11 cellular contexts compared by ENCODE assay signal in genomic region chr3:49406571-49407565, GRCh38. TPM values are rescaled to one million over a fixed set of nuclear protein-coding genes. Genes with fewer than 3 reads are reported as not detected.
A peak's percentile ranks its signal among the peaks of the same experiment; 100 is the strongest.
DNase-seq lines count a peak whose midpoint lies in the region; TF ChIP-seq lines count a peak whose summit lies in the region.
"Had no signal": no experiment of that assay in that cellular context is flagged by ENCODE, and none has a peak within 500 bp of the region (broad histone marks: within the 10 kb centered on the region; RNA-seq: fewer than 3 reads in every experiment).

No MANE protein-coding gene starts in this region.

- no peak overlapping the region for H3K14ac ChIP-seq in mesenchymal stem cell (ENCODE audit: low read length in 2 of 2)

- H3K36me3 ChIP-seq in ascending aorta (peaks cover 5 to 12% of the 10 kb centered on the region in 2 donors), mesenchymal stem cell (ENCODE audit: control insufficient read depth in 1 of 2, insufficient read depth in 2 of 2, low read depth in 1 of 2, low read length in 2 of 2) (peaks cover 7 to 11% of the 10 kb centered on the region in 2 experiments)

- H3K27me3 ChIP-seq in ascending aorta (no peaks in the 10 kb centered on the region), mesenchymal stem cell (ENCODE audit: control insufficient read depth in 1 of 2, insufficient read depth in 1 of 2, low read length in 2 of 2) (no peaks in the 10 kb centered on the region)

- H2BK15ac ChIP-seq in mesenchymal stem cell (ENCODE audit: low read depth, poor library complexity, severe bottlenecking), result no peak overlapping the region

- no peaks in the 10 kb centered on the region for H3K9me3 ChIP-seq in ascending aorta
- no peaks in the 10 kb centered on the region for H3K9me3 ChIP-seq in mesenchymal stem cell (ENCODE audit: control insufficient read depth, low read length)

- no peaks in the 10 kb centered on the region for H3K79me1 ChIP-seq in mesenchymal stem cell (replicated peaks; ENCODE audit: low read length, poor library complexity, severe bottlenecking)

- no peak overlapping the region for H2AK5ac ChIP-seq in mesenchymal stem cell (ENCODE audit: low read length, severe bottlenecking)

- H4K8ac ChIP-seq in mesenchymal stem cell (ENCODE audit: low read length), result no peak overlapping the region

- no peak overlapping the region for H3K18ac ChIP-seq in mesenchymal stem cell (ENCODE audit: low read depth in 1 of 2, low read length in 2 of 2)

- H3K9ac ChIP-seq in mesenchymal stem cell (ENCODE audit: low read length), result peak overlapping the region; percentile 34

- H3K4me1 ChIP-seq in ascending aorta (peaks cover 4 to 43% of the 10 kb centered on the region in 2 donors), mesenchymal stem cell (ENCODE audit: control insufficient read depth, insufficient read depth, low read depth, low read length) (peaks cover 8% of the 10 kb centered on the region)

- WGBS in mesenchymal stem cell, result 94% methylated on average over 12 of the region's 17 CpGs

- no peaks in the 10 kb centered on the region for H3K9me3 Mint-ChIP-seq in activated naive CD4-positive, alpha-beta T cell treated with anti-CD3 and anti-CD28 coated beads, Interleukin-2, amount 50 U/mL, for 24 hours
- no peaks in the 10 kb centered on the region for H3K9me3 Mint-ChIP-seq in activated naive CD4-positive, alpha-beta T cell treated with anti-CD3 and anti-CD28 coated beads, Interleukin-2, amount 10 ng/mL, durations not matched to agents 7 days and 5 days
- H3K9me3 Mint-ChIP-seq in type B pancreatic cell, result no peaks in the 10 kb centered on the region
- H3K9me3 Mint-ChIP-seq: activated naive CD4-positive, alpha-beta T cell treated with anti-CD3 and anti-CD28 coated beads for 36 hours had no signal

- no peak overlapping the region for H3K4ac ChIP-seq in mesenchymal stem cell (ENCODE audit: low read depth in 1 of 2, low read length in 2 of 2)

- TF ChIP-seq CTCF in ascending aorta (IDR thresholded peaks at IDR 0.05) (no peak), type B pancreatic cell (conservative IDR thresholded peaks at IDR 0.05) (no peak), foreskin fibroblast (IDR thresholded peaks at IDR 0.05; ENCODE audit: low read depth, low read length) (no peak)

- H4K91ac ChIP-seq in mesenchymal stem cell (ENCODE audit: low read length), result no peak overlapping the region

- peak overlapping the region; percentile 53 to 67 for H3K27ac ChIP-seq in ascending aorta
- H3K27ac ChIP-seq in mesenchymal stem cell (ENCODE audit: low read length, poor library complexity, severe bottlenecking), result no peak overlapping the region

- no peak overlapping the region for H3K4me2 ChIP-seq in mesenchymal stem cell (ENCODE audit: low read length, poor library complexity, severe bottlenecking)

- no peak overlapping the region for H2BK5ac ChIP-seq in mesenchymal stem cell (ENCODE audit: low read depth, low read length, poor library complexity, severe bottlenecking)

- no peak overlapping the region for H3K23ac ChIP-seq in mesenchymal stem cell (ENCODE audit: low read length in 2 of 2)

- H2AFZ ChIP-seq in mesenchymal stem cell (ENCODE audit: low read depth, low read length), result no peak overlapping the region

- no peak for DNase-seq in activated naive CD4-positive, alpha-beta T cell treated with anti-CD3 and anti-CD28 coated beads, Interleukin-2, amount 10 ng/mL, durations not matched to agents 7 days and 5 days
- no peak for DNase-seq in ascending aorta (ENCODE audit: low spot score in 2 of 2)
- no peak for DNase-seq in mesenchymal stem cell
- no peak for DNase-seq in type B pancreatic cell (ENCODE audit: extremely low spot score, unreplicated experiment)
- DNase-seq in UCSD-AML1 (lab: John Stamatoyannopoulos, UW; ENCODE audit: unreplicated experiment), result no peak
- DNase-seq in anterior cingulate cortex (lab: John Stamatoyannopoulos, UW), result no peak
- no peak for DNase-seq in foreskin fibroblast
- DNase-seq: activated naive CD4-positive, alpha-beta T cell treated with anti-CD3 and anti-CD28 coated beads for 36 hours; MM.1S; stimulated activated CD8-positive, alpha-beta memory T cell treated with anti-CD3 and anti-CD28 coated beads, Interleukin-4, amount 100 ng/mL, for 48 hours had no signal

- peak overlapping the region; percentile 95 for H3K27ac Mint-ChIP-seq in activated naive CD4-positive, alpha-beta T cell treated with anti-CD3 and anti-CD28 coated beads, Interleukin-2, amount 50 U/mL, for 24 hours
- no peak overlapping the region for H3K27ac Mint-ChIP-seq in activated naive CD4-positive, alpha-beta T cell treated with anti-CD3 and anti-CD28 coated beads, Interleukin-2, amount 10 ng/mL, durations not matched to agents 7 days and 5 days
- H3K27ac Mint-ChIP-seq in type B pancreatic cell, result peak overlapping the region; percentile 34

- H3K4me3 ChIP-seq in ascending aorta (peak overlapping the region; percentile 0 to 33), mesenchymal stem cell (ENCODE audit: insufficient read depth in 1 of 2, low read depth in 1 of 2, low read length in 2 of 2) (no peak overlapping the region), foreskin fibroblast (ENCODE audit: low read depth in 1 of 2, low read length in 2 of 2) (no peak overlapping the region)

- H2BK120ac ChIP-seq in mesenchymal stem cell (ENCODE audit: low read depth, low read length), result no peak overlapping the region

- peaks cover 3% of the 10 kb centered on the region for H3K36me3 Mint-ChIP-seq in activated naive CD4-positive, alpha-beta T cell treated with anti-CD3 and anti-CD28 coated beads, Interleukin-2, amount 50 U/mL, for 24 hours
- H3K36me3 Mint-ChIP-seq in activated naive CD4-positive, alpha-beta T cell treated with anti-CD3 and anti-CD28 coated beads, Interleukin-2, amount 10 ng/mL, durations not matched to agents 7 days and 5 days, result peaks cover 40% of the 10 kb centered on the region
- peaks cover 20% of the 10 kb centered on the region for H3K36me3 Mint-ChIP-seq in type B pancreatic cell

- CTCF ChIA-PET in activated naive CD4-positive, alpha-beta T cell treated with anti-CD3 and anti-CD28 coated beads, Interleukin-2, amount 10 ng/mL, durations not matched to agents 7 days and 5 days (lab: Charles Lee), result interaction anchor here (1.4 to 1.7 kb wide), 2 partner anchors 47 to 66 kb away, joined by 3 to 5 read pairs; no protein-coding TSS in a partner anchor

- H3K27me3 Mint-ChIP-seq in activated naive CD4-positive, alpha-beta T cell treated with anti-CD3 and anti-CD28 coated beads, Interleukin-2, amount 50 U/mL, for 24 hours, result no peaks in the 10 kb centered on the region
- no peaks in the 10 kb centered on the region for H3K27me3 Mint-ChIP-seq in activated naive CD4-positive, alpha-beta T cell treated with anti-CD3 and anti-CD28 coated beads, Interleukin-2, amount 10 ng/mL, durations not matched to agents 7 days and 5 days
- no peaks in the 10 kb centered on the region for H3K27me3 Mint-ChIP-seq in type B pancreatic cell

- H3K4me1 Mint-ChIP-seq in activated naive CD4-positive, alpha-beta T cell treated with anti-CD3 and anti-CD28 coated beads, Interleukin-2, amount 50 U/mL, for 24 hours, result peaks cover 48% of the 10 kb centered on the region
- H3K4me1 Mint-ChIP-seq in activated naive CD4-positive, alpha-beta T cell treated with anti-CD3 and anti-CD28 coated beads, Interleukin-2, amount 10 ng/mL, durations not matched to agents 7 days and 5 days, result peaks cover 46% of the 10 kb centered on the region
- peaks cover 39% of the 10 kb centered on the region for H3K4me1 Mint-ChIP-seq in type B pancreatic cell (ENCODE audit: unreplicated experiment)

- H2BK12ac ChIP-seq in mesenchymal stem cell (ENCODE audit: low read length in 2 of 2), result no peak overlapping the region

- H3K4me3 Mint-ChIP-seq in activated naive CD4-positive, alpha-beta T cell treated with anti-CD3 and anti-CD28 coated beads, Interleukin-2, amount 50 U/mL, for 24 hours, result peak overlapping the region; percentile 33
- H3K4me3 Mint-ChIP-seq in activated naive CD4-positive, alpha-beta T cell treated with anti-CD3 and anti-CD28 coated beads, Interleukin-2, amount 10 ng/mL, durations not matched to agents 7 days and 5 days, result no peak overlapping the region
- no peak overlapping the region for H3K4me3 Mint-ChIP-seq in type B pancreatic cell

- intact Hi-C loops in ascending aorta (cut with DNase I), result no loop called here

RNA-seq across cellular contexts. Expression of gene RHOA, which starts 4.9 kb away (rescaled TPM):
- total RNA-seq in ascending aorta (426 TPM), type B pancreatic cell (ENCODE audit: low replicate concordance) (300 and 325 TPM in 2 replicates)
- polyA plus RNA-seq in mesenchymal stem cell (2013, experiment 1 of 2), result 552 TPM
- 568 TPM for polyA plus RNA-seq in mesenchymal stem cell (2013, experiment 2 of 2)

RNA-seq across cellular contexts. Expression of gene TCTA, which starts 5.4 kb away (rescaled TPM):
- total RNA-seq in ascending aorta (51.5 TPM), type B pancreatic cell (ENCODE audit: low replicate concordance) (25.0 and 31.4 TPM in 2 replicates)
- 12.8 TPM for polyA plus RNA-seq in mesenchymal stem cell (2013, experiment 1 of 2)
- 13.2 TPM for polyA plus RNA-seq in mesenchymal stem cell (2013, experiment 2 of 2)

RNA-seq across cellular contexts. Expression of gene AMT, which starts 15.4 kb away (rescaled TPM):
- total RNA-seq in ascending aorta, result not detected
- polyA plus RNA-seq in mesenchymal stem cell (2013, experiment 1 of 2), result 4.1 TPM
- 3.9 TPM for polyA plus RNA-seq in mesenchymal stem cell (2013, experiment 2 of 2)
- total RNA-seq in type B pancreatic cell (ENCODE audit: low replicate concordance), result 12.5 and 21.6 TPM in 2 replicates

RNA-seq across cellular contexts. Expression of gene NICN1, which starts 22.3 kb away (rescaled TPM):
- total RNA-seq in ascending aorta, result 2.2 TPM
- polyA plus RNA-seq in mesenchymal stem cell (2013, experiment 1 of 2), result 13.1 TPM
- 13.2 TPM for polyA plus RNA-seq in mesenchymal stem cell (2013, experiment 2 of 2)
- 16.2 and 27.1 TPM in 2 replicates for total RNA-seq in type B pancreatic cell (ENCODE audit: low replicate concordance)

RNA-seq across cellular contexts. Expression of gene GPX1, which starts 48.7 kb away (rescaled TPM):
- total RNA-seq in ascending aorta, result 422 TPM
- 356 TPM for polyA plus RNA-seq in mesenchymal stem cell (2013, experiment 1 of 2)
- 358 TPM for polyA plus RNA-seq in mesenchymal stem cell (2013, experiment 2 of 2)
- total RNA-seq in type B pancreatic cell (ENCODE audit: low replicate concordance), result 114 and 132 TPM in 2 replicates

Comparison
In these comparisons a context has a peak if more than half of its experiments do, and no peak if none do; other contexts are left out.
1. H3K4me3 ChIP-seq: peak in ascending aorta (2 of 2); none in mesenchymal stem cell (0 of 2) and foreskin fibroblast (0 of 2).
2. RNA of gene AMT, which starts 15.4 kb away (total RNA-seq): 12.5 to 21.6 TPM in type B pancreatic cell; not detected in ascending aorta (single experiment); every median in the first group is over 10 times any median in the second.